Comparison of ENCODE assay signal across 8 cellular contexts in genomic region chr10:124744688-124745055, GRCh38. TPM values are rescaled to one million over a fixed set of nuclear protein-coding genes. Genes with fewer than 3 reads are reported as not detected.
DNase-seq lines count a peak whose midpoint lies in the region; ATAC-seq, FAIRE-seq and TF ChIP-seq lines count a peak whose summit lies in the region.

No MANE protein-coding gene starts in this region.

- 7% methylated on average over 5 of the region's 8 CpGs for WGBS in A549 (ENCODE audit: missing lambda C conversion rate)
- WGBS in spleen, 5 donors = 1 to 2% (median 1%) methylated on average over 8 of the region's 8 CpGs

- intact Hi-C loops in HCT116 (cut with micrococcal nuclease) = loop anchor here (1.0 to 5.0 kb wide), 5 partner anchors 97 to 1162 kb away; partner anchors contain the start of gene OAT
- intact Hi-C loops in spleen (cut with DNase I; ENCODE audit: low total_unique reads) = loop anchor here (5.0 to 10.0 kb wide), 2 partner anchors 100 to 212 kb away; no protein-coding TSS in a partner anchor

- ATAC-seq in A549 (peak; percentile 20 to 32), HCT116 (peak; percentile 3), HG03039 (IDR thresholded peaks at IDR 0.05; ENCODE audit: unreplicated experiment) (no peak)

- no peak overlapping the region for H2AFZ ChIP-seq in HCT116 (ENCODE audit: low read depth, low read length, poor library complexity, severe bottlenecking)

- RAD21 ChIA-PET in HCT116 (lab: Charles Lee; ENCODE audit: low non-redundant PET in 1 of 2, low total read pairs in 2 of 2, uncharacterized antibody in 2 of 2, unreplicated experiment in 2 of 2) = interaction anchor here in 1 of 2 experiments (0.6 kb wide), 1 partner anchor 136 kb away, joined by 3 read pairs; no protein-coding TSS in a partner anchor

- H3K36me3 ChIP-seq in HCT116 (ENCODE audit: control insufficient read depth in 1 of 2, insufficient read depth in 2 of 2, low read length in 2 of 2) (peaks cover 4 to 11% of the 10 kb centered on the region in 2 experiments; a peak in 3 of 4 replicates), spleen (peaks cover 0 to 8% (median 0%) of the 10 kb centered on the region in 6 donors)

- BruUV-seq in HCT116 (replicated peaks; lab: Mats Ljungman, UMichigan) = no TSS peak

- H3K9me2 ChIP-seq in HCT116 (ENCODE audit: insufficient read depth) = no peaks in the 10 kb centered on the region

- H3K27ac ChIP-seq in A549 (peak overlapping the region; percentile 87 to 95), HCT116 (ENCODE audit: low read depth, low read length) (peak overlapping the region; percentile 63), spleen (peak overlapping the region; percentile 39 to 95 (median 87))

- POLR2A ChIA-PET in A549 (lab: Yijun Ruan, JAX) = interaction anchor here (0.6 kb wide), 1 partner anchor 205 kb away, joined by 3 read pairs; no protein-coding TSS in a partner anchor
- POLR2A ChIA-PET in HCT116 (lab: Charles Lee) = interaction anchor here (1.0 kb wide), 1 partner anchor 12 kb away, joined by 3 read pairs; no protein-coding TSS in a partner anchor

- TF ChIP-seq CTCF in A549 (IDR thresholded peaks at IDR 0.05) (no peak; the same call in 2 of the 3 replicates), HCT116 (IDR thresholded peaks at IDR 0.05 in 2 of 3, conservative IDR thresholded peaks at IDR 0.05 in 1 of 3; ENCODE audit: borderline replicate concordance in 1 of 3, insufficient read depth in 1 of 3, low read depth in 2 of 3, low read length in 2 of 3) (no peak), spleen (IDR thresholded peaks at IDR 0.05 in 8 of 11, conservative IDR thresholded peaks at IDR 0.05 in 3 of 11) (no peak)

- no peaks in the 10 kb centered on the region for H3K27me3 ChIP-seq in HCT116 (ENCODE audit: insufficient read depth, low read length)
- no peaks in the 10 kb centered on the region for H3K27me3 ChIP-seq in spleen (replicated peaks in 1 of 7)

- CTCF ChIA-PET in A549 (lab: Yijun Ruan, JAX) = interaction anchor here (0.9 to 5.3 kb wide), 12 partner anchors 10 to 291 kb away, joined by 3 to 40 read pairs (median 4); no protein-coding TSS in a partner anchor
- CTCF ChIA-PET in HCT116 (lab: Charles Lee) = interaction anchor here (1.2 to 3.5 kb wide), 8 partner anchors 11 to 300 kb away, joined by 3 to 27 read pairs (median 5); no protein-coding TSS in a partner anchor

- peaks cover 31% of the 10 kb centered on the region for H3K4me1 ChIP-seq in A549
- H3K4me1 ChIP-seq in HCT116 (ENCODE audit: control insufficient read depth in 1 of 2, insufficient read depth in 2 of 2, low read length in 2 of 2) = peaks cover 22 to 36% of the 10 kb centered on the region in 2 experiments
- H3K4me1 ChIP-seq in spleen = peaks cover 30 to 69% (median 52%) of the 10 kb centered on the region in 6 donors

- H3K4me2 ChIP-seq in A549 = peak overlapping the region; percentile 87
- peak overlapping the region; percentile 69 for H3K4me2 ChIP-seq in HCT116 (ENCODE audit: low read length)

- H3K9ac ChIP-seq in HCT116 (ENCODE audit: low read length) = peak overlapping the region; percentile 36

- H3K4me3 ChIP-seq in A549 = peak overlapping the region; percentile 84
- peak overlapping the region; percentile 29 to 37 for H3K4me3 ChIP-seq in HCT116 (replicated peaks in 1 of 2; ENCODE audit: low read depth in 1 of 2, low read length in 2 of 2)
- H3K4me3 ChIP-seq in iPS-18c (ENCODE audit: insufficient read depth, low read depth, low read length) = peak overlapping the region; percentile 0; the same call in 1 of the 2 replicates
- H3K4me3 ChIP-seq in spleen = peak overlapping the region; percentile 18 to 89 (median 82)

- H3K9me3 ChIP-seq in A549 = no peaks in the 10 kb centered on the region
- H3K9me3 ChIP-seq in HCT116 (ENCODE audit: control insufficient read depth in 1 of 2, insufficient read depth in 1 of 2, low read depth in 1 of 2, low read length in 2 of 2) = no peaks in the 10 kb centered on the region
- no peaks in the 10 kb centered on the region for H3K9me3 ChIP-seq in iPS-18c (ENCODE audit: control insufficient read depth, insufficient read depth, low read length)
- H3K9me3 ChIP-seq in spleen = no peaks in the 10 kb centered on the region

- H3K79me2 ChIP-seq in HCT116 (ENCODE audit: insufficient read depth, low read length) = peaks cover 13% of the 10 kb centered on the region; the same call in 1 of the 2 replicates

- no peak for TF ChIP-seq EP300 in A549 (IDR thresholded peaks at IDR 0.05)

- H4K20me1 ChIP-seq in HCT116 (ENCODE audit: insufficient read depth) = no peaks in the 10 kb centered on the region

- TF ChIP-seq RAD21 in A549 (conservative IDR thresholded peaks at IDR 0.05 in 1 of 2, IDR thresholded peaks at IDR 0.05 in 1 of 2) (no peak), HCT116 (IDR thresholded peaks at IDR 0.05; ENCODE audit: low read depth) (no peak)

- TF ChIP-seq POLR2A in A549 (IDR thresholded peaks at IDR 0.05; ENCODE audit: low read length) = no peak
- TF ChIP-seq POLR2A in HCT116 (IDR thresholded peaks at IDR 0.05; ENCODE audit: borderline replicate concordance, extremely low read depth, insufficient read depth, insufficient read length) = no peak
- no peak for TF ChIP-seq POLR2A in spleen (IDR thresholded peaks at IDR 0.05)

- DNase-seq in A549 (ENCODE audit: low read depth in 1 of 2, low spot score in 1 of 2) = peak; percentile 42 to 73
- peak; percentile 22 for DNase-seq in HCT116 (ENCODE audit: low read depth, low spot score)
- DNase-seq in amniotic epithelial cell (ENCODE audit: low read depth) = peak; percentile 77
- no peak for DNase-seq in spleen
- DNase-seq in stimulated activated CD4-positive, alpha-beta T cell treated with anti-CD3 and anti-CD28 coated beads, Interleukin-4, amount 100 ng/mL, for 4 hours = no peak
- DNase-seq in ureter (ENCODE audit: low spot score) = no peak

- no peak for FAIRE-seq in A549 (lab: Jason Lieb, UNC)

TF ChIP-seq in A549, 52 proteins besides CTCF, POLR2A, EP300 and RAD21:
- TF ChIP-seq EHMT2 (IDR thresholded peaks at IDR 0.05; ENCODE audit: low read depth) (no peak), FOSB (CRISPR knock-in tag; IDR thresholded peaks at IDR 0.05) (0 out of 2 replicates have a peak, but pooled peaks have one; percentile 17)

TF ChIP-seq in HCT116, 20 proteins besides CTCF, POLR2A, EP300 and RAD21:
- TF ChIP-seq ZBTB33 (IDR thresholded peaks at IDR 0.05; ENCODE audit: extremely low read depth, insufficient replicate concordance, low read length) (no peak), FOSL1 (IDR thresholded peaks at IDR 0.05; ENCODE audit: low read depth) (no peak), ZNF274 (IDR thresholded peaks at IDR 0.05; ENCODE audit: low read depth, low read length) (no peak), SP1 (IDR thresholded peaks at IDR 0.05; ENCODE audit: low read depth) (no peak), ELF1 (IDR thresholded peaks at IDR 0.05; ENCODE audit: borderline replicate concordance, low read depth) (no peak)

RNA-seq across cellular contexts. Expression of gene FAM53B, which starts 0.5 kb away (rescaled TPM):
- polyA plus RNA-seq in A549 (2011; rRNA removed) = 5.1 and 6.3 TPM in 2 replicates
- 4.5 and 6.9 TPM in 2 replicates for polyA plus RNA-seq in A549 (2012; cell fraction: cytosol; rRNA removed)
- polyA plus RNA-seq in A549 (2012; cell fraction: nucleus; rRNA removed) = 13.3 and 14.8 TPM in 2 replicates
- polyA plus RNA-seq in A549 (2017; fragmentation: RNase III; extraction: RNeasy Plus Mini Kit Qiagen cat#74134 plus additional on column Dnase treatment) = 8.2 to 8.5 TPM (median 8.2 TPM) in 3 replicates
- 18.5 and 21.4 TPM in 2 replicates for polyA minus RNA-seq in A549 (2011; rRNA and poly(A)+ RNA removed)
- total RNA-seq in HCT116 (2021; ENCODE audit: unreplicated experiment) = 19.6 TPM
- 7.9 and 9.7 TPM in 2 replicates for polyA plus RNA-seq in HCT116 (2012)
- total RNA-seq in spleen = 10 to 100 TPM; 43.8 to 94.0 (median 68.9) TPM
- polyA plus RNA-seq in spleen = 10 to 100 TPM; 13.3 to 35.2 (median 20.0) TPM
- total RNA-seq in ureter = 38.8 TPM

RNA-seq across cellular contexts. Expression of gene EEF1AKMT2, which starts 47.0 kb away (rescaled TPM):
- polyA plus RNA-seq in A549 (2011; rRNA removed) (21.5 and 28.1 TPM in 2 replicates), A549 (2017; fragmentation: RNase III; extraction: RNeasy Plus Mini Kit Qiagen cat#74134 plus additional on column Dnase treatment) (23.4 to 27.8 TPM (median 23.5 TPM) in 3 replicates), spleen (10 to 100 TPM; 15.3 to 18.2 (median 16.3) TPM)
- polyA plus RNA-seq in A549 (2012; cell fraction: cytosol; rRNA removed) = 11.4 and 12.8 TPM in 2 replicates
- polyA plus RNA-seq in A549 (2012; cell fraction: nucleus; rRNA removed) = 4.8 and 9.3 TPM in 2 replicates
- polyA minus RNA-seq in A549 (2011; rRNA and poly(A)+ RNA removed) = 8.8 and 9.9 TPM in 2 replicates
- total RNA-seq in HCT116 (2021; ENCODE audit: unreplicated experiment) (39.6 TPM), spleen (10 to 100 TPM; 16.1 to 27.1 (median 18.0) TPM), ureter (23.3 TPM)
- polyA plus RNA-seq in HCT116 (2012) = 19.4 and 23.6 TPM in 2 replicates

RNA-seq across cellular contexts. Expression of gene ABRAXAS2, which starts 56.9 kb away (rescaled TPM):
- 17.9 and 25.9 TPM in 2 replicates for polyA plus RNA-seq in A549 (2011; rRNA removed)
- 4.8 and 5.0 TPM in 2 replicates for polyA plus RNA-seq in A549 (2012; cell fraction: cytosol; rRNA removed)
- polyA plus RNA-seq in A549 (2012; cell fraction: nucleus; rRNA removed) = 2.6 and 5.2 TPM in 2 replicates
- polyA plus RNA-seq in A549 (2017; fragmentation: RNase III; extraction: RNeasy Plus Mini Kit Qiagen cat#74134 plus additional on column Dnase treatment) = 15.1 to 16.1 TPM (median 15.9 TPM) in 3 replicates
- polyA minus RNA-seq in A549 (2011; rRNA and poly(A)+ RNA removed) = 9.3 and 10.0 TPM in 2 replicates
- total RNA-seq in HCT116 (2021; ENCODE audit: unreplicated experiment) = 24.3 TPM
- 9.1 and 12.6 TPM in 2 replicates for polyA plus RNA-seq in HCT116 (2012)
- 10 to 100 TPM; 13.5 to 18.1 (median 15.2) TPM for total RNA-seq in spleen
- 1 to 10 TPM; 6.1 to 7.6 (median 6.7) TPM for polyA plus RNA-seq in spleen
- 16.2 TPM for total RNA-seq in ureter

Comparison
In these comparisons a context has a peak if more than half of its experiments do, and no peak if none do; other contexts are left out.
1. DNase-seq: peak in A549 (2 of 2), HCT116 (single experiment) and amniotic epithelial cell (single experiment); none in spleen (single experiment), stimulated activated CD4-positive, alpha-beta T cell treated with anti-CD3 and anti-CD28 coated beads, Interleukin-4, amount 100 ng/mL, for 4 hours (0 of 2) and ureter (single experiment).
2. H3K4me3 ChIP-seq: peak in every context shown above with its lines; median percentile 84 in A549; 82 in spleen; 33 in HCT116; 0 in iPS-18c.
3. Peak in every context shown above with its lines, with median percentiles within 50 percentile points of each other: H3K27ac ChIP-seq.